12 cellular contexts compared by ENCODE assay signal in genomic region chr17:50514936-50515702, GRCh38. TPM values are rescaled to one million over a fixed set of nuclear protein-coding genes. Genes with fewer than 3 reads are reported as not detected.
A peak's percentile ranks its signal among the peaks of the same experiment; 100 is the strongest.
DNase-seq lines count a peak whose midpoint lies in the region; ATAC-seq and TF ChIP-seq lines count a peak whose summit lies in the region.
"Had no signal": no experiment of that assay in that cellular context is flagged by ENCODE, and none has a peak within 500 bp of the region (broad histone marks: within the 10 kb centered on the region; RNA-seq: fewer than 3 reads in every experiment).

No MANE protein-coding gene starts in this region.

- intact Hi-C loops in breast epithelium (cut with DNase I; ENCODE audit: low total_unique reads), result no loop called here

- H3K27me3 ChIP-seq in breast epithelium, result no peaks in the 10 kb centered on the region

- ATAC-seq in GM18505 (IDR thresholded peaks at IDR 0.05; ENCODE audit: unreplicated experiment) (no peak), HG02981 (IDR thresholded peaks at IDR 0.05; ENCODE audit: unreplicated experiment) (no peak)
- ATAC-seq: activated naive CD4-positive, alpha-beta T cell treated with anti-CD3 and anti-CD28 coated beads, Interleukin-2, amount 50 U/mL, for 72 hours; esophagus mucosa had no signal

- no peaks in the 10 kb centered on the region for H3K36me3 ChIP-seq in breast epithelium
- H3K36me3 ChIP-seq: thoracic aorta had no signal

- H3K4me3 ChIP-seq in breast epithelium, result no peak overlapping the region
- H3K4me3 ChIP-seq: thoracic aorta had no signal

- in situ Hi-C loops in G401 (cut with HindIII; ENCODE audit: low sequenced_read_pairs), result no loop called here

- no peak for TF ChIP-seq CTCF in breast epithelium (IDR thresholded peaks at IDR 0.05)

- DNase-seq in G401 (ENCODE audit: low spot score) (peak; percentile 22), breast epithelium (ENCODE audit: low spot score in 2 of 2) (peak in 1 of 2 donors; percentile 85), medulla oblongata (ENCODE audit: extremely low spot score) (peak; percentile 11), pons (ENCODE audit: low spot score) (no peak)
- DNase-seq: activated B cell treated with CpG ODN at 0.5 μM for 24 hours; CD8-positive, alpha-beta memory T cell; NCI-H1092 treated with DMSO at 0.1 percent for 48 hours had no signal

- no peaks in the 10 kb centered on the region for H3K4me1 ChIP-seq in breast epithelium

- TF ChIP-seq POLR2A in breast epithelium (IDR thresholded peaks at IDR 0.05), result no peak
- no peak for TF ChIP-seq POLR2A in GM18505 (IDR thresholded peaks at IDR 0.05; ENCODE audit: borderline replicate concordance, extremely low read depth, insufficient read depth, insufficient read length)

- no peaks in the 10 kb centered on the region for H3K9me3 ChIP-seq in breast epithelium
- H3K9me3 ChIP-seq: thoracic aorta had no signal

- H3K27ac ChIP-seq in breast epithelium, result peak overlapping the region; percentile 49 to 55
- H3K27ac ChIP-seq: thoracic aorta had no signal

RNA-seq across cellular contexts. Expression of gene MYCBPAP, which starts 6.9 kb away (rescaled TPM):
- total RNA-seq in G401 (2014; rRNA removed; shearing (Covaris generic)), result 0.58 and 1.7 TPM in 2 replicates
- total RNA-seq in breast epithelium, result 1 to 10 TPM in 2 of 3 donors, under 1 TPM in 1; 0.66 to 1.9 (median 1.3) TPM

RNA-seq across cellular contexts. Expression of gene EPN3, which starts 17.4 kb away (rescaled TPM):
- total RNA-seq in G401 (2014; rRNA removed; shearing (Covaris generic)), result 2.3 and 2.8 TPM in 2 replicates
- total RNA-seq in breast epithelium, result 10 to 100 TPM in 1 of 3 donors, 1 to 10 TPM in 1, not detected in 1; 8.2 to 32.8 TPM
- total RNA-seq: activated B cell treated with CpG ODN at 0.5 μM for 24 hours; activated naive CD4-positive, alpha-beta T cell treated with anti-CD3 and anti-CD28 coated beads, Interleukin-2, amount 50 U/mL, for 72 hours; CD8-positive, alpha-beta memory T cell had no signal

RNA-seq across cellular contexts. Expression of gene SPATA20, which starts 31.9 kb away (rescaled TPM):
- total RNA-seq in G401 (2014; rRNA removed; shearing (Covaris generic)), result 39.4 and 59.1 TPM in 2 replicates
- total RNA-seq in breast epithelium, result 10 to 100 TPM; 52.4 to 62.3 (median 58.4) TPM

RNA-seq across cellular contexts. Expression of gene RSAD1, which starts 36.5 kb away (rescaled TPM):
- 31.9 and 34.5 TPM in 2 replicates for total RNA-seq in G401 (2014; rRNA removed; shearing (Covaris generic))
- 10 to 100 TPM; 33.6 to 39.0 (median 35.1) TPM for total RNA-seq in breast epithelium

RNA-seq across cellular contexts. Expression of gene CACNA1G, which starts 45.4 kb away (rescaled TPM):
- 5.1 and 13.0 TPM in 2 replicates for total RNA-seq in G401 (2014; rRNA removed; shearing (Covaris generic))
- total RNA-seq in breast epithelium, result 1 to 10 TPM in 2 of 3 donors, under 1 TPM in 1; 0.32 to 2.6 (median 2.3) TPM
